18 cellular contexts compared by ENCODE assay signal in genomic region chr1:68814067-68814466, GRCh38.
"Had no signal": no experiment of that assay in that cellular context is flagged by ENCODE, and none has a peak within 500 bp of the region (broad histone marks: within the 10 kb centered on the region; RNA-seq: fewer than 3 reads in every experiment).

No MANE protein-coding gene starts in this region.

- ATAC-seq: activated CD4-positive, alpha-beta T cell treated with anti-CD3 and anti-CD28 coated beads for 36 hours; activated CD8-positive, alpha-beta T cell treated with anti-CD3 and anti-CD28 coated beads, Interleukin-2, amount 10 ng/mL, durations not matched to agents 7 days and 5 days; heart right ventricle; left ventricle myocardium superior; right lobe of liver; stimulated activated naive B cell treated with anti-CD40 and anti-IgM and Interleukin-4, amounts not matched to agents 10 μg/mL and 1 μg/mL and 100 μg/mL, for 72 hours had no signal

- H3K36me3 ChIP-seq: ascending aorta, colonic mucosa, heart right ventricle, neutrophil, right lobe of liver, tibial nerve had no signal

- H3K27ac ChIP-seq: ascending aorta, colonic mucosa, heart right ventricle, neutrophil, right lobe of liver, tibial nerve, VCaP had no signal

- H3K27me3 ChIP-seq: ascending aorta, colonic mucosa, neutrophil, right lobe of liver, tibial nerve had no signal

- DNase-seq: activated CD4-positive, alpha-beta T cell treated with anti-CD3 and anti-CD28 coated beads for 36 hours; activated CD8-positive, alpha-beta memory T cell treated with anti-CD3 and anti-CD28 coated beads, Interleukin-2, amount 50 U/mL, for 48 hours; activated CD8-positive, alpha-beta T cell treated with anti-CD3 and anti-CD28 coated beads, Interleukin-2, amount 10 ng/mL, durations not matched to agents 7 days and 5 days; colonic mucosa; foreskin melanocyte; heart right ventricle; left ventricle myocardium superior; mesendoderm; posterior cingulate gyrus; right lobe of liver; stimulated activated CD4-positive, alpha-beta T cell treated with anti-CD3 and anti-CD28 coated beads, Interleukin-2, amount 100 ng/mL, for 24 hours; stimulated activated naive B cell treated with anti-CD40 and anti-IgM and Interleukin-4, amounts not matched to agents 10 μg/mL and 1 μg/mL and 100 μg/mL, for 72 hours; SW 1271; T-helper 9 cell had no signal

- H3K4me3 ChIP-seq: ascending aorta, colonic mucosa, heart right ventricle, right lobe of liver, tibial nerve had no signal

- H3K9me3 ChIP-seq: ascending aorta, colonic mucosa, heart right ventricle, neutrophil, right lobe of liver, tibial nerve had no signal
